In the genomic region with DNA sequence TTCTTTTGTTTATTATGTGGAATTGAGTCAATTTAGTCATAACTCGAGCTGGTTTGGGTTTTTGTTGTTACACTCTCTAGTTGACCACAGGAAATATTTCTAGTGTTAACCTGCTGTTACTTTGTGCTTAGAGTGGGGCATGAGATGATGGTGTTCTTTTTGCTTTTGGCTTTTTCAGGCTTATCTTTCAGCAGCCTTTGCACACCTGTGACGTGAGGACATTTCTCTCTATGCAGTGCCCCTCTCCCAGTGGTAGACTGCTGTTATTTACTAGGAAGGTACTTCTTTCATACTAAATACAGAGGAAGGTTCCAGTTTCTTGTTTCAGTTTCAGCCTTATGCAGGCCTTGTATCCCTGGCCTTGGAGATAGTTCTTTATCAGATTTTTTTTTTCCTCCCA, we compare ENCODE assay signal across 24 cellular contexts.
"Had no signal": no experiment of that assay in that cellular context is flagged by ENCODE, and none has a peak within 500 bp of the region (broad histone marks: within the 10 kb centered on the region; RNA-seq: fewer than 3 reads in every experiment).

No MANE protein-coding gene starts in this region.

- DNase-seq: activated B cell treated with CpG ODN at 0.5 μM for 24 hours; activated CD4-positive, alpha-beta memory T cell treated with anti-CD3 and anti-CD28 coated beads for 36 hours; activated CD4-positive, alpha-beta T cell treated with anti-CD3 and anti-CD28 coated beads for 4 hours; activated naive CD4-positive, alpha-beta T cell treated with Interleukin-2 at 50 U/mL for 16 hours; activated T-cell treated with anti-CD3 and anti-CD28 coated beads, Interleukin-2, amount 50 U/mL, for 48 hours; amygdala; cerebellar nuclear complex; endodermal cell; esophagus squamous epithelium; head of caudate nucleus; islet precursor cell; left colon; mesenchymal stem cell; nephron progenitor cell; pancreas; right cardiac atrium; stimulated activated CD4-positive, alpha-beta T cell treated with anti-CD3 and anti-CD28 coated beads, Interleukin-12 subunit alpha, Interleukin-12 subunit beta, amount 100 ng/mL, for 4 hours; stimulated activated CD4-positive, alpha-beta T cell treated with anti-CD3 and anti-CD28 coated beads, Interleukin-4, amount 100 ng/mL, for 4 hours; stimulated activated naive CD8-positive, alpha-beta T cell treated with anti-CD3 and anti-CD28 coated beads, Interleukin-15, amount 100 ng/mL, for 72 hours; T1000; transverse colon; uterus had no signal

- H3K4me1 ChIP-seq: esophagus squamous epithelium, gastroesophageal sphincter, pancreas, transverse colon, uterus had no signal

- H3K27me3 ChIP-seq: esophagus squamous epithelium, gastroesophageal sphincter, pancreas, transverse colon, uterus had no signal

- H3K36me3 Mint-ChIP-seq: activated CD4-positive, alpha-beta memory T cell treated with anti-CD3 and anti-CD28 coated beads for 36 hours had no signal

- H3K4me1 Mint-ChIP-seq: endodermal cell; nephron progenitor cell; stimulated activated naive CD8-positive, alpha-beta T cell treated with anti-CD3 and anti-CD28 coated beads, Interleukin-15, amount 100 ng/mL, for 72 hours had no signal

- H3K36me3 ChIP-seq: esophagus squamous epithelium, gastroesophageal sphincter, pancreas, transverse colon, uterus had no signal

- H3K27ac ChIP-seq: coronary artery, esophagus squamous epithelium, gastroesophageal sphincter, pancreas, transverse colon, uterus had no signal

- H3K27me3 Mint-ChIP-seq: activated B cell treated with CpG ODN at 0.5 μM for 24 hours; activated CD4-positive, alpha-beta memory T cell treated with anti-CD3 and anti-CD28 coated beads for 36 hours; stimulated activated naive CD8-positive, alpha-beta T cell treated with anti-CD3 and anti-CD28 coated beads, Interleukin-15, amount 100 ng/mL, for 72 hours had no signal

- H3K27ac Mint-ChIP-seq: activated B cell treated with CpG ODN at 0.5 μM for 24 hours; activated CD4-positive, alpha-beta memory T cell treated with anti-CD3 and anti-CD28 coated beads for 36 hours; endodermal cell; stimulated activated naive CD8-positive, alpha-beta T cell treated with anti-CD3 and anti-CD28 coated beads, Interleukin-15, amount 100 ng/mL, for 72 hours had no signal

- ATAC-seq: gastroesophageal sphincter; left colon; pancreas; right cardiac atrium; stimulated activated naive CD8-positive, alpha-beta T cell treated with anti-CD3 and anti-CD28 coated beads, Interleukin-15, amount 100 ng/mL, for 72 hours had no signal

- H3K4me3 Mint-ChIP-seq: activated B cell treated with CpG ODN at 0.5 μM for 24 hours; activated CD4-positive, alpha-beta memory T cell treated with anti-CD3 and anti-CD28 coated beads for 36 hours; endodermal cell; nephron progenitor cell; stimulated activated naive CD8-positive, alpha-beta T cell treated with anti-CD3 and anti-CD28 coated beads, Interleukin-15, amount 100 ng/mL, for 72 hours had no signal

- H3K9me3 Mint-ChIP-seq: activated B cell treated with CpG ODN at 0.5 μM for 24 hours; activated CD4-positive, alpha-beta memory T cell treated with anti-CD3 and anti-CD28 coated beads for 36 hours; endodermal cell; nephron progenitor cell; stimulated activated naive CD8-positive, alpha-beta T cell treated with anti-CD3 and anti-CD28 coated beads, Interleukin-15, amount 100 ng/mL, for 72 hours had no signal

- H3K9me3 ChIP-seq: esophagus squamous epithelium, pancreas, transverse colon, uterus had no signal

- H3K4me3 ChIP-seq: coronary artery, esophagus squamous epithelium, gastroesophageal sphincter, pancreas, transverse colon, uterus had no signal
